Comparison of ENCODE assay signal across 8 cellular contexts in the genomic region with DNA sequence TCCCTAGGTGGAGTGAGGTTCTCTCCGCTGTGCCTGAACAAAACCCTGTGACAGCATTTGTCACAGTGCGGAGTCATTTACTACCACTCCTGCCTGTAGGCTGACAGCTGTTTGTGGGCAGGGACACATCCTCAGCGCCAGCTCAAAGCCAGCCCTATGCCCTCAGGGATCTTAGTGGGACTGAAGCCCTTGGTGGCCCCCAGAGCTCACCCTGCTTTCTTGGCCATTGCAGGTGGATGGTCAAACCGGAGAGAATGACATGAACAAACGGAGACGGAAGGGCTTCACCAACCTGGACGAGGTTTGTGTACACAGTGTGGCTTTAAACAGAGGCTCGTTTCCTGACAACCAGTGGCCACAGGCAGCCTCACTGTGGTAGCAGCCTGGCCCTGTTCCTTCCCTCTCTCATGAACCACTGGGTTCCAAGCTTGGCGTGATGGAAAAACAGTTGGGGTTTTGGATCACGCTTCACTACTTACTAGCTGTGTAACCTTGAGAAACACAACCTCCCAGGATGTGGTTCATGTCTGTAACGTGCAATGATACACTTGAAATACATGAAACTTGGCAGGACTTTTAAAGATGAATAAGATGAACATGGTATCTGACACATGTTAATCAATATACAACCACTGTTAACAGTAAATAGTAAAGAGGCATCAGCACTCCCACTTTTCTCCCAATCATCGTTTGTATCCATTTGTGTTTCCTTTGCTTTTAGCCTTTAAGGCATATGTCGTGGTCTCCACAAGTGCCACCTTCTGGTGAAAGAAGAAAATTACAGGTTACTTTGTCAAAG.
DNase-seq lines count a peak whose midpoint lies in the region; ATAC-seq and TF ChIP-seq lines count a peak whose summit lies in the region.

No MANE protein-coding gene starts in this region.

- H3K4me1 ChIP-seq in Panc1 (ENCODE audit: control insufficient read depth, insufficient read depth, low read length) (peaks cover 13% of the 10 kb centered on the region), heart left ventricle (peaks cover 0 to 60% (median 30%) of the 10 kb centered on the region in 12 donors)

- CTCF ChIA-PET in Panc1 (lab: Charles Lee), result interaction anchor here (0.5 to 0.7 kb wide), 5 partner anchors 51 to 1380 kb away, joined by 3 to 8 read pairs (median 3); no protein-coding TSS in a partner anchor

- POLR2A ChIA-PET in Panc1 (lab: Charles Lee), result no interaction called here

- TF ChIP-seq POLR2A in heart left ventricle (IDR thresholded peaks at IDR 0.05), result no peak

- peak; percentile 86 for DNase-seq in DMS53 (lab: John Stamatoyannopoulos, UW)
- DNase-seq in Panc1 (ENCODE audit: low read depth, low spot score), result peak; percentile 32
- DNase-seq in activated naive CD4-positive, alpha-beta T cell treated with anti-CD3 and anti-CD28 coated beads, Interleukin-2, amount 50 U/mL, for 16 hours, result peak; percentile 30
- DNase-seq in heart left ventricle, result no peak
- no peak for DNase-seq in retinal pigment epithelial cell (ENCODE audit: low read depth)
- DNase-seq in cortex of kidney (lab: John Stamatoyannopoulos, UW), result no peak

- in situ Hi-C loops in Panc1 (cut with HindIII; ENCODE audit: low pct_unique_long_range_greater_than_20kb, low sequenced_read_pairs), result no loop called here

- H3K36me3 ChIP-seq in Panc1 (ENCODE audit: control insufficient read depth, insufficient read depth, low read length) (peaks cover 5% of the 10 kb centered on the region), heart left ventricle (peaks cover 0 to 60% (median 44%) of the 10 kb centered on the region in 9 donors)

- H3K4me3 ChIP-seq in Panc1 (ENCODE audit: low read depth in 2 of 2, low read length in 2 of 2), result no peak overlapping the region
- H3K4me3 ChIP-seq in heart left ventricle, result no peak overlapping the region
- no peak overlapping the region for H3K4me3 ChIP-seq in retinal pigment epithelial cell (ENCODE audit: low read length)

- H3K9me3 ChIP-seq in Panc1 (ENCODE audit: control insufficient read depth, insufficient read depth, low read depth, low read length) (no peaks in the 10 kb centered on the region), heart left ventricle (no peaks in the 10 kb centered on the region)

- peak; percentile 77 for TF ChIP-seq CTCF in Panc1 (IDR thresholded peaks at IDR 0.05)
- peak; percentile 54 to 81 (median 73) for TF ChIP-seq CTCF in heart left ventricle (IDR thresholded peaks at IDR 0.05)
- TF ChIP-seq CTCF in retinal pigment epithelial cell (conservative IDR thresholded peaks at IDR 0.05; ENCODE audit: low read depth, low read length), result peak; percentile 72

- peak overlapping the region; percentile 73 for H3K27ac ChIP-seq in Panc1 (ENCODE audit: low read length)
- peak overlapping the region in 10 of 12 donors; percentile 22 to 82 (median 60) for H3K27ac ChIP-seq in heart left ventricle

- intact Hi-C loops in Panc1 (cut with micrococcal nuclease; ENCODE audit: unreplicated experiment), result loop anchor here (5.0 to 10.0 kb wide), 2 partner anchors 111 to 189 kb away; no protein-coding TSS in a partner anchor
- intact Hi-C loops in heart left ventricle (cut with DNase I), result loop anchor here (1.0 to 10.0 kb wide), 14 partner anchors 41 to 189 kb away; a partner anchor contains a TSS

- ATAC-seq in GM19438 (IDR thresholded peaks at IDR 0.05; ENCODE audit: low read depth, unreplicated experiment) (peak; percentile 75), HG03520 (IDR thresholded peaks at IDR 0.05; ENCODE audit: unreplicated experiment) (peak; percentile 62), Panc1 (peak; percentile 74), heart left ventricle (peak; percentile 35 to 54 (median 44))

- no TSS peak for BruUV-seq in Panc1 (replicated peaks; lab: Mats Ljungman, UMichigan)

- H3K27me3 ChIP-seq in Panc1 (ENCODE audit: control insufficient read depth, insufficient read depth, low read length) (no peaks in the 10 kb centered on the region), heart left ventricle (no peaks in the 10 kb centered on the region)

- WGBS in heart left ventricle, 4 donors, result 43 to 57% (median 49%) methylated on average over 13 of the region's 13 CpGs

Comparison
In these comparisons a context has a peak if more than half of its experiments do, and no peak if none do; other contexts are left out.
1. DNase-seq: peak in DMS53 (single experiment), Panc1 (single experiment) and activated naive CD4-positive, alpha-beta T cell treated with anti-CD3 and anti-CD28 coated beads, Interleukin-2, amount 50 U/mL, for 16 hours (single experiment); none in heart left ventricle (0 of 5), retinal pigment epithelial cell (single experiment) and cortex of kidney (single experiment).
2. Peak in every context shown above with its lines, with median percentiles within 50 percentile points of each other: ATAC-seq and CTCF ChIP-seq.